In the genomic region with DNA sequence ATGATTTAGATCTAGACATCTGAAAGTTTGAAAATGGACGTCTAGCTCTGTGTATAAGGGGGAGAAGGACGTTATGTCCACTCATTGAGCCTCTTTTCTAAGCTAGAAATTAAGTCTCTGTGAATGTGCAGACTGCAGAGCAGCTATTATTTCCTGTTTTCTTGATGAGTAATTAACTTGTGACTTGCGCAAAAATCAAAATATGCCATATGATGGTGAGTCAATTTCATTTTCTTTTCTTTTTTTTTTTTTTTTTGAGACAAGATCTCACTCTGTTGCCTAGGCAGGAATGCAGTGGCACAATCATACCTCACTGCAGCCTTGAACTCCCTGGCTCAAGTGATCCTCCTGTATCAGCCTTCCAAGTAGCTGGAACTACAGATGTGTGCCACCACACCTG, we compare ENCODE assay signal across 13 cellular contexts. TPM values are rescaled to one million over a fixed set of nuclear protein-coding genes. Genes with fewer than 3 reads are reported as not detected.
A peak's percentile ranks its signal among the peaks of the same experiment; 100 is the strongest.
DNase-seq lines count a peak whose midpoint lies in the region; ATAC-seq and TF ChIP-seq lines count a peak whose summit lies in the region.
"Had no signal": no experiment of that assay in that cellular context is flagged by ENCODE, and none has a peak within 500 bp of the region (broad histone marks: within the 10 kb centered on the region; RNA-seq: fewer than 3 reads in every experiment).

No MANE protein-coding gene starts in this region.

- no peaks in the 10 kb centered on the region for H3K9me3 Mint-ChIP-seq in stimulated activated naive B cell treated with anti-CD40 and anti-IgM and Interleukin-4, amounts not matched to agents 10 μg/mL and 1 μg/mL and 100 μg/mL, for 72 hours
- H3K9me3 Mint-ChIP-seq in stimulated activated naive CD8-positive, alpha-beta T cell treated with anti-CD3 and anti-CD28 coated beads, Interleukin-15, amount 100 ng/mL, for 72 hours, result no peaks in the 10 kb centered on the region
- H3K9me3 Mint-ChIP-seq: IgD-negative memory B cell had no signal

- peak; percentile 37 for ATAC-seq in T-helper 17 cell
- no peak for ATAC-seq in stimulated activated naive B cell treated with anti-CD40 and anti-IgM and Interleukin-4, amounts not matched to agents 10 μg/mL and 1 μg/mL and 100 μg/mL, for 72 hours (replicated peaks)
- no peak for ATAC-seq in stimulated activated naive CD8-positive, alpha-beta T cell treated with anti-CD3 and anti-CD28 coated beads, Interleukin-15, amount 100 ng/mL, for 72 hours
- ATAC-seq in HG02798 (IDR thresholded peaks at IDR 0.05; ENCODE audit: poor library complexity, unreplicated experiment), result no peak

- TF ChIP-seq CTCF in fibroblast of villous mesenchyme (IDR thresholded peaks at IDR 0.05; ENCODE audit: insufficient read depth, low read depth, low read length), result no peak

- no peaks in the 10 kb centered on the region for H3K36me3 Mint-ChIP-seq in T-helper 17 cell (ENCODE audit: low read depth)
- peaks cover 23 to 35% of the 10 kb centered on the region in 2 donors for H3K36me3 Mint-ChIP-seq in stimulated activated naive B cell treated with anti-CD40 and anti-IgM and Interleukin-4, amounts not matched to agents 10 μg/mL and 1 μg/mL and 100 μg/mL, for 72 hours

- H3K9me3 ChIP-seq in T-helper 17 cell (ENCODE audit: control insufficient read depth, low read length, poor library complexity, severe bottlenecking), result no peaks in the 10 kb centered on the region
- H3K9me3 ChIP-seq: heart right ventricle had no signal

- H3K4me3 ChIP-seq in fibroblast of villous mesenchyme (ENCODE audit: low read depth, low read length), result no peak overlapping the region
- H3K4me3 ChIP-seq: heart right ventricle had no signal

- H3K4me1 Mint-ChIP-seq in T-helper 17 cell, result peaks cover 3% of the 10 kb centered on the region
- peaks cover 4 to 12% of the 10 kb centered on the region in 2 donors for H3K4me1 Mint-ChIP-seq in stimulated activated naive B cell treated with anti-CD40 and anti-IgM and Interleukin-4, amounts not matched to agents 10 μg/mL and 1 μg/mL and 100 μg/mL, for 72 hours
- H3K4me1 Mint-ChIP-seq in stimulated activated naive CD8-positive, alpha-beta T cell treated with anti-CD3 and anti-CD28 coated beads, Interleukin-15, amount 100 ng/mL, for 72 hours, result peaks cover 11% of the 10 kb centered on the region

- peak overlapping the region; percentile 67 for H3K27ac Mint-ChIP-seq in T-helper 17 cell
- peak overlapping the region; percentile 63 for H3K27ac Mint-ChIP-seq in stimulated activated naive B cell treated with anti-CD40 and anti-IgM and Interleukin-4, amounts not matched to agents 10 μg/mL and 1 μg/mL and 100 μg/mL, for 72 hours
- H3K27ac Mint-ChIP-seq in stimulated activated naive CD8-positive, alpha-beta T cell treated with anti-CD3 and anti-CD28 coated beads, Interleukin-15, amount 100 ng/mL, for 72 hours, result no peak overlapping the region

- no peak overlapping the region for H3K4me3 Mint-ChIP-seq in T-helper 17 cell
- H3K4me3 Mint-ChIP-seq in stimulated activated naive B cell treated with anti-CD40 and anti-IgM and Interleukin-4, amounts not matched to agents 10 μg/mL and 1 μg/mL and 100 μg/mL, for 72 hours, result no peak overlapping the region
- H3K4me3 Mint-ChIP-seq in stimulated activated naive CD8-positive, alpha-beta T cell treated with anti-CD3 and anti-CD28 coated beads, Interleukin-15, amount 100 ng/mL, for 72 hours, result no peak overlapping the region
- H3K4me3 Mint-ChIP-seq: IgD-negative memory B cell had no signal

- no peaks in the 10 kb centered on the region for H3K27me3 Mint-ChIP-seq in T-helper 17 cell
- no peaks in the 10 kb centered on the region for H3K27me3 Mint-ChIP-seq in stimulated activated naive B cell treated with anti-CD40 and anti-IgM and Interleukin-4, amounts not matched to agents 10 μg/mL and 1 μg/mL and 100 μg/mL, for 72 hours
- H3K27me3 Mint-ChIP-seq in stimulated activated naive CD8-positive, alpha-beta T cell treated with anti-CD3 and anti-CD28 coated beads, Interleukin-15, amount 100 ng/mL, for 72 hours, result no peaks in the 10 kb centered on the region
- H3K27me3 Mint-ChIP-seq: IgD-negative memory B cell had no signal

- DNase-seq in SIG-M5 (lab: John Stamatoyannopoulos, UW) (peak; percentile 15), SIG-M5 treated with dmso at 0.1 percent for 504 hours (lab: John Stamatoyannopoulos, UW; ENCODE audit: unreplicated experiment) (no peak), T-helper 17 cell (no peak), fibroblast of villous mesenchyme (ENCODE audit: low read depth) (peak; percentile 89)
- no peak for DNase-seq in stimulated activated naive B cell treated with anti-CD40 and anti-IgM and Interleukin-4, amounts not matched to agents 10 μg/mL and 1 μg/mL and 100 μg/mL, for 72 hours
- DNase-seq in stimulated activated naive CD8-positive, alpha-beta T cell treated with anti-CD3 and anti-CD28 coated beads, Interleukin-15, amount 100 ng/mL, for 72 hours, result no peak
- DNase-seq in stimulated activated CD8-positive, alpha-beta memory T cell treated with anti-CD3 and anti-CD28 coated beads, Interleukin-4, amount 100 ng/mL, for 48 hours, result no peak
- DNase-seq: 8988T, heart right ventricle, right cardiac atrium, Right ventricle myocardium superior had no signal

RNA-seq across cellular contexts. Expression of a gene that starts 14.1 kb away (rescaled TPM):
- 10 to 100 TPM in 1 of 2 donors, 1 to 10 TPM in 1; 9.0 to 11.0 TPM for total RNA-seq in T-helper 17 cell
- 31.6 and 63.5 TPM in 2 replicates for total RNA-seq in fibroblast of villous mesenchyme

RNA-seq across cellular contexts. Expression of a gene that starts 21.5 kb away (rescaled TPM):
- total RNA-seq in T-helper 17 cell (10 to 100 TPM; 49.8 to 64.2 TPM), fibroblast of villous mesenchyme (219 and 308 TPM in 2 replicates)

RNA-seq across cellular contexts. Expression of a gene that starts 53.6 kb away (rescaled TPM):
- total RNA-seq in T-helper 17 cell (100 to 1,000 TPM in 1 of 2 donors, 10 to 100 TPM in 1; 78.1 to 108 TPM), fibroblast of villous mesenchyme (71.5 and 97.2 TPM in 2 replicates)

Comparison
In these comparisons a context has a peak if more than half of its experiments do, and no peak if none do; other contexts are left out.
1. DNase-seq: peak in SIG-M5 (single experiment) and fibroblast of villous mesenchyme (single experiment); none in SIG-M5 treated with dmso at 0.1 percent for 504 hours (single experiment), T-helper 17 cell (0 of 3), stimulated activated naive B cell treated with anti-CD40 and anti-IgM and Interleukin-4, amounts not matched to agents 10 μg/mL and 1 μg/mL and 100 μg/mL, for 72 hours (single experiment), stimulated activated naive CD8-positive, alpha-beta T cell treated with anti-CD3 and anti-CD28 coated beads, Interleukin-15, amount 100 ng/mL, for 72 hours (0 of 2) and stimulated activated CD8-positive, alpha-beta memory T cell treated with anti-CD3 and anti-CD28 coated beads, Interleukin-4, amount 100 ng/mL, for 48 hours (single experiment).
2. H3K27ac Mint-ChIP-seq: peak in T-helper 17 cell (single experiment) and stimulated activated naive B cell treated with anti-CD40 and anti-IgM and Interleukin-4, amounts not matched to agents 10 μg/mL and 1 μg/mL and 100 μg/mL, for 72 hours (single experiment); none in stimulated activated naive CD8-positive, alpha-beta T cell treated with anti-CD3 and anti-CD28 coated beads, Interleukin-15, amount 100 ng/mL, for 72 hours (0 of 2).